Comparison of ENCODE assay signal across 30 cellular contexts in genomic region chr1:26300586-26301275, GRCh38. TPM values are rescaled to one million over a fixed set of nuclear protein-coding genes. Genes with fewer than 3 reads are reported as not detected.
DNase-seq lines count a peak whose midpoint lies in the region; ATAC-seq, FAIRE-seq and TF ChIP-seq lines count a peak whose summit lies in the region.
"Had no signal": no experiment of that assay in that cellular context is flagged by ENCODE, and none has a peak within 500 bp of the region (broad histone marks: within the 10 kb centered on the region; RNA-seq: fewer than 3 reads in every experiment).

No MANE protein-coding gene starts in this region.

- CTCF ChIA-PET in K562 (lab: Yijun Ruan, JAX; ENCODE audit: low intra/inter-chr PET ratio), result no interaction called here

- TF ChIP-seq RAD21 in K562 (CRISPR knock-in tag; conservative IDR thresholded peaks at IDR 0.05 in 1 of 2, IDR thresholded peaks at IDR 0.05 in 1 of 2), result no peak

- no peak overlapping the region; the same call in 1 of the 2 replicates for H2AFZ ChIP-seq in K562 (ENCODE audit: low read depth, low read length)

- H4K20me1 ChIP-seq in K562 (replicated peaks; ENCODE audit: control insufficient read depth, insufficient read depth, low read length), result no peaks in the 10 kb centered on the region

- H3K27ac Mint-ChIP-seq in activated naive CD8-positive, alpha-beta T cell treated with anti-CD3 and anti-CD28 coated beads, Interleukin-2, amount 10 ng/mL, durations not matched to agents 7 days and 5 days, result peak overlapping the region; percentile 54
- no peak overlapping the region for H3K27ac Mint-ChIP-seq in activated naive CD8-positive, alpha-beta T cell treated with anti-CD3 and anti-CD28 coated beads for 36 hours
- H3K27ac Mint-ChIP-seq in stimulated activated naive B cell treated with anti-CD40 and anti-IgM and Interleukin-4, amounts not matched to agents 10 μg/mL and 1 μg/mL and 100 μg/mL, for 72 hours, result peak overlapping the region; percentile 67

- DNase-seq in activated naive CD8-positive, alpha-beta T cell treated with anti-CD3 and anti-CD28 coated beads, Interleukin-2, amount 10 ng/mL, durations not matched to agents 7 days and 5 days, result no peak
- DNase-seq in activated naive CD8-positive, alpha-beta T cell treated with anti-CD3 and anti-CD28 coated beads for 36 hours, result no peak
- peak in 1 of 4 experiments; percentile 42 for DNase-seq in K562 (ENCODE audit: extremely low read depth in 1 of 4, low spot score in 3 of 4)
- DNase-seq in stimulated activated naive B cell treated with anti-CD40 and anti-IgM and Interleukin-4, amounts not matched to agents 10 μg/mL and 1 μg/mL and 100 μg/mL, for 72 hours, result no peak
- no peak for DNase-seq in kidney tubule cell (ENCODE audit: low spot score)
- DNase-seq: activated CD4-positive, alpha-beta T cell treated with anti-CD3 and anti-CD28 coated beads for 48 hours; activated effector memory CD4-positive, alpha-beta T cell treated with Interleukin-2 at 50 U/mL for 16 hours; brain microvascular endothelial cell; DMS153; effector CD4-positive, alpha-beta T cell; GDM1; H7; head of caudate nucleus; kidney glomerular epithelial cell; mammary epithelial cell; NCI-H1694; NCI-H2171 treated with DMSO at 0.1 percent for 48 hours; NCI-H526 treated with DMSO at 0.1 percent for 48 hours; stimulated activated CD4-positive, alpha-beta T cell treated with anti-CD3 and anti-CD28 coated beads, Interleukin-1b, Interleukin-23, amount 100 ng/mL, for 48 hours; uterus had no signal

- H3K27ac ChIP-seq in KOPT-K1 (ENCODE audit: low read depth, low read length, poor library complexity, severe bottlenecking), result peak overlapping the region; percentile 47
- no peak overlapping the region for H3K27ac ChIP-seq in K562 (ENCODE audit: extremely low read depth, low read depth, low read length)
- H3K27ac ChIP-seq: brain microvascular endothelial cell, SK-N-MC, skin epidermis, uterus had no signal

- TF ChIP-seq EP300 in K562 (IDR thresholded peaks at IDR 0.05; ENCODE audit: low read length), result no peak

- no peak overlapping the region for H3K4me3 ChIP-seq in K562
- H3K4me3 ChIP-seq: SK-N-MC, skin epidermis, uterus had no signal

- H3K36me3 Mint-ChIP-seq in activated naive CD8-positive, alpha-beta T cell treated with anti-CD3 and anti-CD28 coated beads, Interleukin-2, amount 10 ng/mL, durations not matched to agents 7 days and 5 days, result peaks cover 4% of the 10 kb centered on the region
- peaks cover 5% of the 10 kb centered on the region for H3K36me3 Mint-ChIP-seq in activated naive CD8-positive, alpha-beta T cell treated with anti-CD3 and anti-CD28 coated beads for 36 hours
- H3K36me3 Mint-ChIP-seq in stimulated activated naive B cell treated with anti-CD40 and anti-IgM and Interleukin-4, amounts not matched to agents 10 μg/mL and 1 μg/mL and 100 μg/mL, for 72 hours, result peaks cover 18 to 20% of the 10 kb centered on the region in 2 donors

- H3K9me1 ChIP-seq in K562 (ENCODE audit: control insufficient read depth, insufficient read depth, low read length), result no peaks in the 10 kb centered on the region

- in situ Hi-C loops in K562 (cut with MboI), result no loop called here

- peaks cover 15% of the 10 kb centered on the region for H3K4me1 Mint-ChIP-seq in activated naive CD8-positive, alpha-beta T cell treated with anti-CD3 and anti-CD28 coated beads, Interleukin-2, amount 10 ng/mL, durations not matched to agents 7 days and 5 days
- peaks cover 13% of the 10 kb centered on the region for H3K4me1 Mint-ChIP-seq in activated naive CD8-positive, alpha-beta T cell treated with anti-CD3 and anti-CD28 coated beads for 36 hours
- peaks cover 30 to 34% of the 10 kb centered on the region in 2 donors for H3K4me1 Mint-ChIP-seq in stimulated activated naive B cell treated with anti-CD40 and anti-IgM and Interleukin-4, amounts not matched to agents 10 μg/mL and 1 μg/mL and 100 μg/mL, for 72 hours

- no peaks in the 10 kb centered on the region for H3K9me3 Mint-ChIP-seq in activated naive CD8-positive, alpha-beta T cell treated with anti-CD3 and anti-CD28 coated beads, Interleukin-2, amount 10 ng/mL, durations not matched to agents 7 days and 5 days
- H3K9me3 Mint-ChIP-seq in activated naive CD8-positive, alpha-beta T cell treated with anti-CD3 and anti-CD28 coated beads for 36 hours, result no peaks in the 10 kb centered on the region
- H3K9me3 Mint-ChIP-seq in stimulated activated naive B cell treated with anti-CD40 and anti-IgM and Interleukin-4, amounts not matched to agents 10 μg/mL and 1 μg/mL and 100 μg/mL, for 72 hours, result no peaks in the 10 kb centered on the region

- no peak overlapping the region for H3K4me3 Mint-ChIP-seq in activated naive CD8-positive, alpha-beta T cell treated with anti-CD3 and anti-CD28 coated beads, Interleukin-2, amount 10 ng/mL, durations not matched to agents 7 days and 5 days
- H3K4me3 Mint-ChIP-seq in activated naive CD8-positive, alpha-beta T cell treated with anti-CD3 and anti-CD28 coated beads for 36 hours, result no peak overlapping the region
- H3K4me3 Mint-ChIP-seq in stimulated activated naive B cell treated with anti-CD40 and anti-IgM and Interleukin-4, amounts not matched to agents 10 μg/mL and 1 μg/mL and 100 μg/mL, for 72 hours, result no peak overlapping the region

- no peaks in the 10 kb centered on the region for H3K27me3 ChIP-seq in K562 (ENCODE audit: control insufficient read depth in 2 of 2, insufficient read depth in 2 of 2, low read length in 2 of 2)
- H3K27me3 ChIP-seq: brain microvascular endothelial cell, uterus had no signal

- BruUV-seq in K562 (replicated peaks; lab: Mats Ljungman, UMichigan), result no TSS peak

- no peak for TF ChIP-seq CTCF in K562 (IDR thresholded peaks at IDR 0.05 in 2 of 3, conservative IDR thresholded peaks at IDR 0.05 in 1 of 3; ENCODE audit: insufficient read depth in 2 of 3, low read depth in 1 of 3, low read length in 3 of 3)

- ATAC-seq in activated naive CD8-positive, alpha-beta T cell treated with anti-CD3 and anti-CD28 coated beads, Interleukin-2, amount 10 ng/mL, durations not matched to agents 7 days and 5 days (ENCODE audit: low read depth), result no peak
- peak; percentile 18; the same call in 2 of the 3 replicates for ATAC-seq in K562
- ATAC-seq in stimulated activated naive B cell treated with anti-CD40 and anti-IgM and Interleukin-4, amounts not matched to agents 10 μg/mL and 1 μg/mL and 100 μg/mL, for 72 hours (replicated peaks), result no peak
- ATAC-seq in GM21737 (IDR thresholded peaks at IDR 0.05; ENCODE audit: unreplicated experiment), result no peak
- ATAC-seq in GM18907 (IDR thresholded peaks at IDR 0.05; ENCODE audit: unreplicated experiment), result no peak

- peaks cover 7% of the 10 kb centered on the region; the same call in 2 of the 3 replicates for H3K79me2 ChIP-seq in K562 (ENCODE audit: control insufficient read depth, insufficient read depth, low read length)

- no peak for TF ChIP-seq POLR2A in K562 (conservative IDR thresholded peaks at IDR 0.05)

- FAIRE-seq in K562 (lab: Jason Lieb, UNC), result no peak
- FAIRE-seq: GM18507 had no signal

- H3K9ac ChIP-seq in K562 (ENCODE audit: insufficient read depth in 1 of 2, low read depth in 2 of 2, low read length in 2 of 2), result peak overlapping the region in 1 of 2 experiments; percentile 83; a peak in 3 of 4 replicates

- intact Hi-C loops in K562 (cut with micrococcal nuclease), result no loop called here

- no peak overlapping the region for H3K4me2 ChIP-seq in K562 (ENCODE audit: insufficient read depth, low read length)

- H3K27me3 Mint-ChIP-seq in activated naive CD8-positive, alpha-beta T cell treated with anti-CD3 and anti-CD28 coated beads, Interleukin-2, amount 10 ng/mL, durations not matched to agents 7 days and 5 days, result no peaks in the 10 kb centered on the region
- H3K27me3 Mint-ChIP-seq in activated naive CD8-positive, alpha-beta T cell treated with anti-CD3 and anti-CD28 coated beads for 36 hours, result no peaks in the 10 kb centered on the region
- no peaks in the 10 kb centered on the region for H3K27me3 Mint-ChIP-seq in stimulated activated naive B cell treated with anti-CD40 and anti-IgM and Interleukin-4, amounts not matched to agents 10 μg/mL and 1 μg/mL and 100 μg/mL, for 72 hours

- WGBS in K562 (ENCODE audit: insufficient coverage, low coverage, missing lambda C conversion rate), result 72% methylated on average over 10 of the region's 10 CpGs

- H3K9me3 ChIP-seq in KOPT-K1 (ENCODE audit: insufficient read depth, low read length, poor library complexity, severe bottlenecking), result no peaks in the 10 kb centered on the region
- no peaks in the 10 kb centered on the region for H3K9me3 ChIP-seq in K562 (replicated peaks; ENCODE audit: control insufficient read depth, insufficient read depth, low read depth, low read length)
- H3K9me3 ChIP-seq: uterus had no signal

- H3K36me3 ChIP-seq in KOPT-K1 (ENCODE audit: insufficient read depth, low read length) (no peaks in the 10 kb centered on the region), K562 (ENCODE audit: control insufficient read depth, insufficient read depth, low read length) (peaks cover 22% of the 10 kb centered on the region; the same call in 1 of the 3 replicates)
- H3K36me3 ChIP-seq: brain microvascular endothelial cell, uterus had no signal

- POLR2A ChIA-PET in activated naive CD8-positive, alpha-beta T cell treated with anti-CD3 and anti-CD28 coated beads, Interleukin-2, amount 10 ng/mL, durations not matched to agents 7 days and 5 days (lab: Charles Lee), result interaction anchor here (2.0 to 3.2 kb wide), 3 partner anchors 11 to 17 kb away, joined by 5 to 22 read pairs (median 9); partner anchors contain the start of gene CD52
- POLR2A ChIA-PET in K562 (lab: Yijun Ruan, JAX), result interaction anchor here (0.8 to 1.0 kb wide), 4 partner anchors 11 to 1820 kb away, joined by 3 to 4 read pairs (median 3); no protein-coding TSS in a partner anchor

- peaks cover 11 to 40% of the 10 kb centered on the region in 2 experiments for H3K4me1 ChIP-seq in K562 (replicated peaks in 1 of 2; ENCODE audit: control insufficient read depth in 2 of 2, insufficient read depth in 2 of 2, low read length in 2 of 2)
- H3K4me1 ChIP-seq: uterus had no signal

RNA-seq across cellular contexts. Expression of gene UBXN11, which starts 5.7 kb away (rescaled TPM):
- 10 to 100 TPM; 60.5 to 64.1 TPM for total RNA-seq in activated naive CD8-positive, alpha-beta T cell treated with anti-CD3 and anti-CD28 coated beads, Interleukin-2, amount 10 ng/mL, durations not matched to agents 7 days and 5 days
- 10 to 100 TPM; 30.5 to 31.7 TPM for total RNA-seq in activated naive CD8-positive, alpha-beta T cell treated with anti-CD3 and anti-CD28 coated beads for 36 hours
- 26.5 and 67.3 TPM in 2 replicates for total RNA-seq in K562 (2011; cell fraction: chromatin; rRNA removed; ENCODE audit: low replicate concordance)
- total RNA-seq in K562 (2011; cell fraction: nucleolus; rRNA removed), result 42.6 and 44.4 TPM in 2 replicates
- total RNA-seq in K562 (2011; cell fraction: nucleoplasm; rRNA removed), result 37.0 and 39.5 TPM in 2 replicates
- 11.3 and 11.5 TPM in 2 replicates for total RNA-seq in K562 (2014; rRNA removed)
- total RNA-seq in K562 (2014; rRNA removed; fragmentation: Illumina TruSeq; extraction: Trizol), result 2.6 and 4.0 TPM in 2 replicates
- total RNA-seq in K562 (2015; rRNA removed; fragmentation: Illumina TruSeq; extraction: Trizol), result 8.1 and 8.2 TPM in 2 replicates
- 20.2 and 24.9 TPM in 2 replicates for total RNA-seq in K562 (2021)
- 17.5 and 20.9 TPM in 2 replicates for polyA plus RNA-seq in K562 (2011; rRNA removed)
- polyA plus RNA-seq in K562 (2011; cell fraction: cytosol; rRNA removed), result 20.1 and 26.4 TPM in 2 replicates
- 134 and 188 TPM in 2 replicates for polyA plus RNA-seq in K562 (2011; cell fraction: nucleus; rRNA removed)
- polyA plus RNA-seq in K562 (2012), result 23.4 and 28.6 TPM in 2 replicates
- polyA plus RNA-seq in K562 (2014; fragmentation: Illumina TruSeq; extraction: Trizol), result 12.3 and 14.7 TPM in 2 replicates
- polyA plus RNA-seq in K562 (2014; fragmentation: Nextera tagmentation; extraction: Ambion mirVana), result 1 to 10 TPM in 1 of 2 experiments, under 1 TPM in 1; 0.48 to 2.1 TPM
- polyA plus RNA-seq in K562 (2014; rRNA removed), result 30.6 and 34.3 TPM in 2 replicates
- polyA minus RNA-seq in K562 (2011; rRNA and poly(A)+ RNA removed), result 9.3 and 10.4 TPM in 2 replicates
- polyA minus RNA-seq in K562 (2011; cell fraction: cytosol; rRNA and poly(A)+ RNA removed), result 7.9 and 8.8 TPM in 2 replicates
- polyA minus RNA-seq in K562 (2011; cell fraction: nucleus; rRNA and poly(A)+ RNA removed), result 26.3 and 27.6 TPM in 2 replicates

RNA-seq across cellular contexts. Expression of gene CD52, which starts 17.0 kb away (rescaled TPM):
- total RNA-seq in activated naive CD8-positive, alpha-beta T cell treated with anti-CD3 and anti-CD28 coated beads, Interleukin-2, amount 10 ng/mL, durations not matched to agents 7 days and 5 days, result 1,000 to 10,000 TPM; 1,078 to 1,088 TPM
- 100 to 1,000 TPM; 263 to 278 TPM for total RNA-seq in activated naive CD8-positive, alpha-beta T cell treated with anti-CD3 and anti-CD28 coated beads for 36 hours
- total RNA-seq in K562 (2011; cell fraction: chromatin; rRNA removed; ENCODE audit: low replicate concordance), result 26.7 and 65.5 TPM in 2 replicates
- total RNA-seq in K562 (2011; cell fraction: nucleolus; rRNA removed), result 72.0 and 78.5 TPM in 2 replicates
- total RNA-seq in K562 (2011; cell fraction: nucleoplasm; rRNA removed), result 50.2 and 55.9 TPM in 2 replicates
- 34.9 and 43.3 TPM in 2 replicates for total RNA-seq in K562 (2014; rRNA removed)
- 127 TPM in 2 replicates for total RNA-seq in K562 (2014; rRNA removed; fragmentation: Illumina TruSeq; extraction: Trizol)
- 182 and 185 TPM in 2 replicates for total RNA-seq in K562 (2015; rRNA removed; fragmentation: Illumina TruSeq; extraction: Trizol)
- total RNA-seq in K562 (2021), result 70.9 and 90.7 TPM in 2 replicates
- 312 and 418 TPM in 2 replicates for polyA plus RNA-seq in K562 (2011; rRNA removed)
- 457 and 520 TPM in 2 replicates for polyA plus RNA-seq in K562 (2011; cell fraction: cytosol; rRNA removed)
- polyA plus RNA-seq in K562 (2011; cell fraction: nucleus; rRNA removed), result 77.7 and 147 TPM in 2 replicates
- polyA plus RNA-seq in K562 (2012), result 170 and 195 TPM in 2 replicates
- 147 and 173 TPM in 2 replicates for polyA plus RNA-seq in K562 (2014; fragmentation: Illumina TruSeq; extraction: Trizol)
- polyA plus RNA-seq in K562 (2014; fragmentation: Nextera tagmentation; extraction: Ambion mirVana), result 100 to 1,000 TPM; 355 to 488 TPM
- polyA plus RNA-seq in K562 (2014; rRNA removed), result 152 and 198 TPM in 2 replicates
- polyA minus RNA-seq in K562 (2011; rRNA and poly(A)+ RNA removed), result 56.1 and 74.7 TPM in 2 replicates
- polyA minus RNA-seq in K562 (2011; cell fraction: cytosol; rRNA and poly(A)+ RNA removed), result 28.1 and 33.6 TPM in 2 replicates
- 6.9 and 14.1 TPM in 2 replicates for polyA minus RNA-seq in K562 (2011; cell fraction: nucleus; rRNA and poly(A)+ RNA removed)
- total RNA-seq: epithelial cell of proximal tubule, fibroblast of villous mesenchyme, LHCN-M2, mammary epithelial cell, temporal lobe had no signal

RNA-seq across cellular contexts. Expression of gene SH3BGRL3, which starts 20.8 kb away (rescaled TPM):
- 100 to 1,000 TPM; 531 to 542 TPM for total RNA-seq in activated naive CD8-positive, alpha-beta T cell treated with anti-CD3 and anti-CD28 coated beads, Interleukin-2, amount 10 ng/mL, durations not matched to agents 7 days and 5 days
- 100 to 1,000 TPM; 292 to 295 TPM for total RNA-seq in activated naive CD8-positive, alpha-beta T cell treated with anti-CD3 and anti-CD28 coated beads for 36 hours
- 38.1 and 86.2 TPM in 2 replicates for total RNA-seq in K562 (2011; cell fraction: chromatin; rRNA removed; ENCODE audit: low replicate concordance)
- 46.2 and 57.2 TPM in 2 replicates for total RNA-seq in K562 (2011; cell fraction: nucleolus; rRNA removed)
- total RNA-seq in K562 (2011; cell fraction: nucleoplasm; rRNA removed), result 65.8 and 101 TPM in 2 replicates
- total RNA-seq in K562 (2014; rRNA removed), result 32.9 and 60.5 TPM in 2 replicates
- 29.8 and 30.3 TPM in 2 replicates for total RNA-seq in K562 (2014; rRNA removed; fragmentation: Illumina TruSeq; extraction: Trizol)
- total RNA-seq in K562 (2015; rRNA removed; fragmentation: Illumina TruSeq; extraction: Trizol), result 54.2 and 55.0 TPM in 2 replicates
- 96.2 and 110 TPM in 2 replicates for total RNA-seq in K562 (2021)
- 50.3 and 83.3 TPM in 2 replicates for polyA plus RNA-seq in K562 (2011; rRNA removed)
- 116 and 139 TPM in 2 replicates for polyA plus RNA-seq in K562 (2011; cell fraction: cytosol; rRNA removed)
- polyA plus RNA-seq in K562 (2011; cell fraction: nucleus; rRNA removed), result 74.3 and 96.2 TPM in 2 replicates
- polyA plus RNA-seq in K562 (2012), result 175 and 179 TPM in 2 replicates
- 140 and 152 TPM in 2 replicates for polyA plus RNA-seq in K562 (2014; fragmentation: Illumina TruSeq; extraction: Trizol)
- 100 to 1,000 TPM; 106 to 137 TPM for polyA plus RNA-seq in K562 (2014; fragmentation: Nextera tagmentation; extraction: Ambion mirVana)
- 31.1 and 33.8 TPM in 2 replicates for polyA plus RNA-seq in K562 (2014; rRNA removed)
- polyA minus RNA-seq in K562 (2011; rRNA and poly(A)+ RNA removed), result 79.6 and 89.0 TPM in 2 replicates
- polyA minus RNA-seq in K562 (2011; cell fraction: cytosol; rRNA and poly(A)+ RNA removed), result 86.5 and 93.9 TPM in 2 replicates
- polyA minus RNA-seq in K562 (2011; cell fraction: nucleus; rRNA and poly(A)+ RNA removed), result 34.3 and 44.0 TPM in 2 replicates

RNA-seq across cellular contexts. Expression of gene CRYBG2, which starts 53.2 kb away (rescaled TPM):
- total RNA-seq in activated naive CD8-positive, alpha-beta T cell treated with anti-CD3 and anti-CD28 coated beads, Interleukin-2, amount 10 ng/mL, durations not matched to agents 7 days and 5 days, result 10 to 100 TPM in 1 of 2 experiments, 1 to 10 TPM in 1; 7.9 to 10.3 TPM
- total RNA-seq in activated naive CD8-positive, alpha-beta T cell treated with anti-CD3 and anti-CD28 coated beads for 36 hours, result 1 to 10 TPM; 4.9 to 5.1 TPM
- total RNA-seq in K562 (2011; cell fraction: chromatin; rRNA removed; ENCODE audit: low replicate concordance), result 7.8 and 10.7 TPM in 2 replicates
- 10.0 and 10.2 TPM in 2 replicates for total RNA-seq in K562 (2011; cell fraction: nucleolus; rRNA removed)
- 5.7 and 6.5 TPM in 2 replicates for total RNA-seq in K562 (2011; cell fraction: nucleoplasm; rRNA removed)
- total RNA-seq in K562 (2014; rRNA removed) (7.5 and 12.6 TPM in 2 replicates), K562 (2014; rRNA removed; fragmentation: Illumina TruSeq; extraction: Trizol) (1.3 and 2.1 TPM in 2 replicates), K562 (2015; rRNA removed; fragmentation: Illumina TruSeq; extraction: Trizol) (1.9 and 2.5 TPM in 2 replicates), K562 (2021) (8.5 and 8.8 TPM in 2 replicates)
- polyA plus RNA-seq in K562 (2011; rRNA removed) (3.3 and 3.8 TPM in 2 replicates), K562 (2014; fragmentation: Illumina TruSeq; extraction: Trizol) (3.7 and 5.1 TPM in 2 replicates), K562 (2014; fragmentation: Nextera tagmentation; extraction: Ambion mirVana) (1 to 10 TPM in 1 of 2 experiments, under 1 TPM in 1; 0.39 to 2.4 TPM), K562 (2014; rRNA removed) (3.1 and 8.1 TPM in 2 replicates)
- 4.8 and 8.5 TPM in 2 replicates for polyA plus RNA-seq in K562 (2011; cell fraction: cytosol; rRNA removed)
- polyA plus RNA-seq in K562 (2011; cell fraction: nucleus; rRNA removed), result 6.5 and 9.6 TPM in 2 replicates
- polyA plus RNA-seq in K562 (2012), result 4.3 and 24.3 TPM in 2 replicates
- polyA minus RNA-seq in K562 (2011; rRNA and poly(A)+ RNA removed), result 1.6 and 1.9 TPM in 2 replicates
- 5.9 and 7.5 TPM in 2 replicates for polyA minus RNA-seq in K562 (2011; cell fraction: cytosol; rRNA and poly(A)+ RNA removed)
- 2.6 and 4.4 TPM in 2 replicates for polyA minus RNA-seq in K562 (2011; cell fraction: nucleus; rRNA and poly(A)+ RNA removed)
- total RNA-seq: fibroblast of villous mesenchyme, LHCN-M2 had no signal
